10 cellular contexts compared by ENCODE assay signal in genomic region chr2:230737791-230738226, GRCh38. TPM values are rescaled to one million over a fixed set of nuclear protein-coding genes. Genes with fewer than 3 reads are reported as not detected.
DNase-seq lines count a peak whose midpoint lies in the region; ATAC-seq and TF ChIP-seq lines count a peak whose summit lies in the region.
"Had no signal": no experiment of that assay in that cellular context is flagged by ENCODE, and none has a peak within 500 bp of the region (broad histone marks: within the 10 kb centered on the region; RNA-seq: fewer than 3 reads in every experiment).

No MANE protein-coding gene starts in this region.

- H3K9me2 ChIP-seq in PC-9 (ENCODE audit: insufficient read depth): no peaks in the 10 kb centered on the region

- H3K36me3 Mint-ChIP-seq in endodermal cell (ENCODE audit: low read depth): peaks cover 15% of the 10 kb centered on the region

- peak overlapping the region; percentile 22; the same call in 1 of the 2 replicates for H3K4me3 ChIP-seq in PC-9
- no peak overlapping the region for H3K4me3 ChIP-seq in fibroblast of the aortic adventitia (ENCODE audit: low read depth, low read length)
- H3K4me3 ChIP-seq in parathyroid adenoma (ENCODE audit: low read depth, low read length): no peak overlapping the region
- H3K4me3 ChIP-seq in endodermal cell (ENCODE audit: low read length): no peak overlapping the region

- peaks cover 37% of the 10 kb centered on the region for H3K4me1 Mint-ChIP-seq in endodermal cell

- peaks cover 59% of the 10 kb centered on the region for H3K4me1 ChIP-seq in PC-9 (replicated peaks; ENCODE audit: insufficient read depth)
- peaks cover 17% of the 10 kb centered on the region for H3K4me1 ChIP-seq in parathyroid adenoma
- H3K4me1 ChIP-seq in endodermal cell (ENCODE audit: control insufficient read depth, insufficient read depth, low read length): peaks cover 15% of the 10 kb centered on the region

- peaks cover 45% of the 10 kb centered on the region for H3F3A ChIP-seq in PC-9 (ENCODE audit: insufficient read depth, low read depth)

- H3K27ac ChIP-seq in PC-9 (peak overlapping the region; percentile 94), parathyroid adenoma (peak overlapping the region; percentile 43), endodermal cell (ENCODE audit: low read depth, low read length) (no peak overlapping the region)

- peaks cover 97% of the 10 kb centered on the region for H3K79me2 ChIP-seq in PC-9 (ENCODE audit: low read depth)
- H3K79me2 ChIP-seq in parathyroid adenoma: peaks cover 23% of the 10 kb centered on the region

- no peaks in the 10 kb centered on the region for H3K9me3 Mint-ChIP-seq in endodermal cell

- POLR2A ChIA-PET in PC-9 (lab: Charles Lee; ENCODE audit: unreplicated experiment): interaction anchor here (0.6 kb wide), 2 partner anchors 23 to 59 kb away, joined by 3 to 15 read pairs; no protein-coding TSS in a partner anchor

- no peaks in the 10 kb centered on the region for H3K9me3 ChIP-seq in PC-9 (ENCODE audit: insufficient read depth, low read depth)
- no peaks in the 10 kb centered on the region for H3K9me3 ChIP-seq in parathyroid adenoma (ENCODE audit: control insufficient read depth, low read length)
- no peaks in the 10 kb centered on the region for H3K9me3 ChIP-seq in endodermal cell (ENCODE audit: control insufficient read depth, low read length)

- BruUV-seq in PC-9 (replicated peaks; lab: Mats Ljungman, UMichigan): no TSS peak

- no peak overlapping the region for H3K27ac Mint-ChIP-seq in endodermal cell

- DNase-seq in DMS79 (lab: John Stamatoyannopoulos, UW) (peak; percentile 28), PC-9 (peak in 1 of 2 experiments; percentile 89), fibroblast of the aortic adventitia (ENCODE audit: low read depth) (peak; percentile 40), NCI-H1694 (lab: John Stamatoyannopoulos, UW) (no peak), endodermal cell (no peak)
- DNase-seq: NCI-H2029, occipital lobe had no signal

- CTCF ChIA-PET in PC-9 (lab: Charles Lee): interaction anchor here (0.6 kb wide), 1 partner anchor 10 kb away, joined by 5 read pairs; no protein-coding TSS in a partner anchor

- 90 to 92% methylated on average over 6 of the region's 6 CpGs for WGBS in endodermal cell (ENCODE audit: insufficient coverage in 1 of 2, insufficient read length in 1 of 2), 2 experiments

- H2AFZ ChIP-seq in PC-9 (no peak overlapping the region), parathyroid adenoma (no peak overlapping the region)

- peak overlapping the region; percentile 74 for H3K4me2 ChIP-seq in PC-9
- peak overlapping the region; percentile 2 for H3K4me2 ChIP-seq in parathyroid adenoma (ENCODE audit: low read length)

- H4K20me1 ChIP-seq in PC-9 (ENCODE audit: insufficient read depth): peaks cover 61% of the 10 kb centered on the region

- no peaks in the 10 kb centered on the region for H3K27me3 Mint-ChIP-seq in endodermal cell (ENCODE audit: insufficient read depth)

- H3K9ac ChIP-seq in parathyroid adenoma (no peak overlapping the region), endodermal cell (ENCODE audit: extremely low read depth, low read length, poor library complexity, severe bottlenecking) (no peak overlapping the region)

- TF ChIP-seq CTCF in PC-9 (conservative IDR thresholded peaks at IDR 0.05) (no peak), fibroblast of the aortic adventitia (IDR thresholded peaks at IDR 0.05; ENCODE audit: insufficient read depth, low read length) (no peak), parathyroid adenoma (IDR thresholded peaks at IDR 0.05) (no peak), endodermal cell (conservative IDR thresholded peaks at IDR 0.05) (no peak)

- ATAC-seq in HG02642 (IDR thresholded peaks at IDR 0.05; ENCODE audit: poor library complexity, unreplicated experiment): no peak
- no peak for ATAC-seq in GM18517 (IDR thresholded peaks at IDR 0.05; ENCODE audit: unreplicated experiment)

- H3K36me3 ChIP-seq in PC-9 (ENCODE audit: low read depth) (peaks cover 20% of the 10 kb centered on the region; the same call in 1 of the 2 replicates), parathyroid adenoma (ENCODE audit: control insufficient read depth, insufficient read depth, low read length) (no peaks in the 10 kb centered on the region), endodermal cell (ENCODE audit: control insufficient read depth, insufficient read depth, low read length) (peaks cover 15% of the 10 kb centered on the region)

- intact Hi-C loops in PC-9 (cut with micrococcal nuclease; ENCODE audit: unreplicated experiment): loop anchor here (5.0 kb wide), 1 partner anchor 39 kb away; no protein-coding TSS in a partner anchor

- H3K27me3 ChIP-seq in PC-9 (ENCODE audit: insufficient read depth, low read depth) (no peaks in the 10 kb centered on the region), parathyroid adenoma (ENCODE audit: control insufficient read depth, insufficient read depth, low read length) (no peaks in the 10 kb centered on the region), endodermal cell (ENCODE audit: control insufficient read depth, insufficient read depth, low read length, poor library complexity, severe bottlenecking) (no peaks in the 10 kb centered on the region)

- no peak overlapping the region for H3K4me3 Mint-ChIP-seq in endodermal cell

RNA-seq across cellular contexts. Expression of gene CAB39, which starts 25.2 kb away (rescaled TPM):
- total RNA-seq in PC-9 (2021) (70.9 and 86.1 TPM in 2 replicates), fibroblast of the aortic adventitia (ENCODE audit: low replicate concordance) (61.3 and 68.5 TPM in 2 replicates), endodermal cell (10 to 100 TPM; 41.4 to 48.4 TPM)
- polyA plus RNA-seq in endodermal cell (2013, experiment 1 of 2): 49.7 TPM
- 46.8 TPM for polyA plus RNA-seq in endodermal cell (2013, experiment 2 of 2)

Comparison
In these comparisons a context has a peak if more than half of its experiments do, and no peak if none do; other contexts are left out.
1. DNase-seq: peak in DMS79 (single experiment) and fibroblast of the aortic adventitia (single experiment); none in NCI-H1694 (single experiment) and endodermal cell (single experiment).